ENCODE assay signal across 11 cellular contexts in the genomic region with DNA sequence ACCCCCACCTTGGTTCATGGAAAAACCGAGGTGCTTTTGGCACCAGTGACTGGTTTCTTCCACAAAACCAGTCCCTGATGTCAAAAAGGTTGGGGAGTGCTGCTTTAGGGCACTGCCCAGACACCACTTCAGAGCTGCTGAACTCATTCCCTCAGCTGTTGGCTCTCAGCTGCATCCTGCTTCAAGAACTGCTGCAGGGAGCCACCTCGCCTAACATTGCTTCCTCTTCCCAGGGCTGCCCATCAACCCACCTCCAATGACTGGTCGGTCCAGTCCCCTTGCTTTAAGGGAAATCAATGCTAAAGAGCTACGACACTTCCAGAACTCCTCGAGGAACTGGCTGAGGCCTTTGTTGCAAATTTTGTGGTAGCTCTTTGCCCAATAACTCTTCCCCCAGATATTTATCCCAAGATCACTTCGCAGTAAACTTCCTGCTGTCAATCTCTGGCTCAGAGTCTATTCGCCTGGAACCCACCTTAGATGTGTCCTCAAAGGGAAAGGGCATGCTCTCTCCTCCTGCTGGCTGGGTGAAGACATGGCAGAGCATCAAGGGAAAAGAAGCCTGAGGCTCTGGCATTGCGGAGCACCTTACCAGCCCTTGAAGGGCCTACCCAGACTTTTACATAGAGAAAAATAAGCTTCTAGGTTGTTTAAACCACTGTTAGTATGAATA. TPM values are rescaled to one million over a fixed set of nuclear protein-coding genes. Genes with fewer than 3 reads are reported as not detected.
DNase-seq lines count a peak whose midpoint lies in the region; ATAC-seq, FAIRE-seq and TF ChIP-seq lines count a peak whose summit lies in the region.
"Had no signal": no experiment of that assay in that cellular context is flagged by ENCODE, and none has a peak within 500 bp of the region (broad histone marks: within the 10 kb centered on the region; RNA-seq: fewer than 3 reads in every experiment).

No MANE protein-coding gene starts in this region.

- no peaks in the 10 kb centered on the region for H3K4me1 ChIP-seq in endothelial cell of umbilical vein (ENCODE audit: control insufficient read depth, extremely low read depth, insufficient read depth, low read length)
- H3K4me1 ChIP-seq in tibial nerve = peaks cover 0 to 8% (median 0%) of the 10 kb centered on the region in 4 donors

- no peak overlapping the region for H2AFZ ChIP-seq in endothelial cell of umbilical vein (ENCODE audit: low read depth, low read length)

- WGBS in tibial nerve, 2 donors = 77 to 83% methylated on average over 8 of the region's 8 CpGs

- no peak for TF ChIP-seq EP300 in tibial nerve (IDR thresholded peaks at IDR 0.05)

- H3K27ac ChIP-seq in endothelial cell of umbilical vein (ENCODE audit: insufficient read depth, low read depth, low read length) = no peak overlapping the region
- no peak overlapping the region for H3K27ac ChIP-seq in tibial nerve

- dilution Hi-C loops in endothelial cell of umbilical vein (cut with MboI; ENCODE audit: extremely low pct_ligation_motif_present, low sequenced_read_pairs) = no loop called here

- H4K20me1 ChIP-seq in endothelial cell of umbilical vein (replicated peaks; ENCODE audit: control insufficient read depth, extremely low read depth, insufficient read depth, low read length) = no peaks in the 10 kb centered on the region

- no peak for ATAC-seq in HG03571 (IDR thresholded peaks at IDR 0.05; ENCODE audit: unreplicated experiment)
- ATAC-seq: activated CD4-positive, CD25-positive, alpha-beta regulatory T cell treated with anti-CD3 and anti-CD28 coated beads, Interleukin-2, amount 50 U/mL, for 24 hours had no signal

- intact Hi-C loops in endothelial cell of umbilical vein (cut with micrococcal nuclease) = no loop called here

- DNase-seq in 8988T (peak; percentile 10), Daoy (ENCODE audit: low read depth) (peak; percentile 12), NCI-H82 treated with DMSO at 0.1 percent for 48 hours (lab: John Stamatoyannopoulos, UW; ENCODE audit: unreplicated experiment) (peak; percentile 12), endothelial cell of umbilical vein (ENCODE audit: low read depth, low spot score) (no peak), T-helper 1 cell (no peak), tibial nerve (ENCODE audit: low spot score in 2 of 2) (no peak), NCI-H2196 treated with DMSO at 0.1 percent for 48 hours (lab: John Stamatoyannopoulos, UW; ENCODE audit: unreplicated experiment) (no peak)
- DNase-seq: aorta, NCI-H446 had no signal

- H3K4me2 ChIP-seq in endothelial cell of umbilical vein (ENCODE audit: insufficient read depth, low read length) = no peak overlapping the region

- TF ChIP-seq POLR2A in endothelial cell of umbilical vein (IDR thresholded peaks at IDR 0.05; ENCODE audit: low read depth, low read length) = no peak
- no peak for TF ChIP-seq POLR2A in tibial nerve (IDR thresholded peaks at IDR 0.05)

- TF ChIP-seq CTCF in endothelial cell of umbilical vein (IDR thresholded peaks at IDR 0.05; ENCODE audit: extremely low read depth in 1 of 2, insufficient read depth in 1 of 2, low read depth in 1 of 2, low read length in 2 of 2) = peak; percentile 15 to 31
- no peak for TF ChIP-seq CTCF in tibial nerve (IDR thresholded peaks at IDR 0.05)

- no peak overlapping the region for H3K9ac ChIP-seq in endothelial cell of umbilical vein (replicated peaks; ENCODE audit: extremely low read depth, insufficient read depth, low read length)

- FAIRE-seq in endothelial cell of umbilical vein (lab: Jason Lieb, UNC) = no peak

- H3K36me3 ChIP-seq in endothelial cell of umbilical vein (ENCODE audit: control insufficient read depth in 2 of 2, extremely low read depth in 1 of 2, insufficient read depth in 2 of 2, low read length in 2 of 2) = no peaks in the 10 kb centered on the region
- no peaks in the 10 kb centered on the region for H3K36me3 ChIP-seq in tibial nerve

- CTCF ChIA-PET in endothelial cell of umbilical vein (lab: Charles Lee) = interaction anchor here (1.3 to 3.0 kb wide), 5 partner anchors 10 to 285 kb away, joined by 7 to 14 read pairs (median 9); no protein-coding TSS in a partner anchor

- POLR2A ChIA-PET in endothelial cell of umbilical vein (lab: Charles Lee) = no interaction called here

- H3K9me1 ChIP-seq in endothelial cell of umbilical vein (replicated peaks; ENCODE audit: control insufficient read depth, extremely low read depth, insufficient read depth, low read length) = no peaks in the 10 kb centered on the region

- no peaks in the 10 kb centered on the region for H3K9me3 ChIP-seq in endothelial cell of umbilical vein (replicated peaks; ENCODE audit: control insufficient read depth, insufficient read depth, low read length)
- no peaks in the 10 kb centered on the region for H3K9me3 ChIP-seq in tibial nerve

- H3K79me2 ChIP-seq in endothelial cell of umbilical vein (ENCODE audit: control insufficient read depth, insufficient read depth, low read length) = no peaks in the 10 kb centered on the region

- H3K27me3 ChIP-seq in endothelial cell of umbilical vein (ENCODE audit: control insufficient read depth in 2 of 2, insufficient read depth in 2 of 2, low read length in 2 of 2) (peaks cover 3 to 9% of the 10 kb centered on the region in 2 experiments), tibial nerve (no peaks in the 10 kb centered on the region)

- BruUV-seq in endothelial cell of umbilical vein (replicated peaks; lab: Mats Ljungman, UMichigan) = no TSS peak

- H3K4me3 ChIP-seq in endothelial cell of umbilical vein (replicated peaks in 1 of 3; ENCODE audit: insufficient read depth in 1 of 3, low read depth in 1 of 3, low read length in 3 of 3) = no peak overlapping the region
- H3K4me3 ChIP-seq in tibial nerve = no peak overlapping the region

TF ChIP-seq in endothelial cell of umbilical vein, 7 proteins besides CTCF, POLR2A, EP300 and RAD21:
- TF ChIP-seq JUN (IDR thresholded peaks at IDR 0.05; ENCODE audit: borderline replicate concordance, insufficient read depth, insufficient read length, low read depth) (no peak), GATA2 (IDR thresholded peaks at IDR 0.05; ENCODE audit: insufficient read depth, insufficient read length, low read depth, low read length) (no peak), EZH2 (IDR thresholded peaks at IDR 0.05; ENCODE audit: borderline replicate concordance, low read depth, low read length, severe bottlenecking) (no peak), FOS (IDR thresholded peaks at IDR 0.05; ENCODE audit: borderline replicate concordance, insufficient read depth, low read length) (no peak), MYC (IDR thresholded peaks at IDR 0.05; ENCODE audit: low read depth, low read length) (no peak), POLR2AphosphoS5 (IDR thresholded peaks at IDR 0.05; ENCODE audit: insufficient read depth, low read depth, low read length) (no peak)
- TF ChIP-seq, protein P1, sequence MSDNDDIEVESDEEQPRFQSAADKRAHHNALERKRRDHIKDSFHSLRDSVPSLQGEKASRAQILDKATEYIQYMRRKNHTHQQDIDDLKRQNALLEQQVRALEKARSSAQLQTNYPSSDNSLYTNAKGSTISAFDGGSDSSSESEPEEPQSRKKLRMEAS (IDR thresholded peaks at IDR 0.05; ENCODE audit: insufficient read depth, insufficient read length) = no peak

RNA-seq across cellular contexts. Expression of a gene that starts 29.0 kb away (rescaled TPM):
- total RNA-seq in Daoy (2014; rRNA removed; shearing (Covaris generic)) = 55.1 and 62.1 TPM in 2 replicates
- total RNA-seq in endothelial cell of umbilical vein (26.7 and 29.1 TPM in 2 replicates), tibial nerve (10 to 100 TPM; 12.7 to 34.8 (median 24.5) TPM)
- polyA plus RNA-seq in endothelial cell of umbilical vein = 22.7 and 23.1 TPM in 2 replicates
- 16.6 and 24.4 TPM in 2 replicates for polyA plus RNA-seq in endothelial cell of umbilical vein (2011; cell fraction: cytosol; rRNA removed)
- 36.8 and 37.9 TPM in 2 replicates for polyA plus RNA-seq in endothelial cell of umbilical vein (2011; cell fraction: nucleus; rRNA removed)
- polyA plus RNA-seq in endothelial cell of umbilical vein (2012) = 24.0 and 26.5 TPM in 2 replicates
- polyA minus RNA-seq in endothelial cell of umbilical vein = 14.5 and 16.4 TPM in 2 replicates
- 9.8 TPM for polyA minus RNA-seq in endothelial cell of umbilical vein (2011; cell fraction: cytosol; rRNA and poly(A)+ RNA removed)
- polyA minus RNA-seq in endothelial cell of umbilical vein (2011; cell fraction: nucleus; rRNA and poly(A)+ RNA removed) = 25.7 and 39.7 TPM in 2 replicates

RNA-seq across cellular contexts. Expression of a gene that starts 29.6 kb away (rescaled TPM):
- total RNA-seq in Daoy (2014; rRNA removed; shearing (Covaris generic)) = 6.5 and 7.8 TPM in 2 replicates
- total RNA-seq in endothelial cell of umbilical vein (2.9 and 3.1 TPM in 2 replicates), tibial nerve (10 to 100 TPM; 10.5 to 12.9 (median 11.1) TPM)
- polyA plus RNA-seq in endothelial cell of umbilical vein = 0.41 and 0.52 TPM in 2 replicates
- 0.59 and 0.69 TPM in 2 replicates for polyA plus RNA-seq in endothelial cell of umbilical vein (2011; cell fraction: cytosol; rRNA removed)
- 0.97 and 1.2 TPM in 2 replicates for polyA plus RNA-seq in endothelial cell of umbilical vein (2011; cell fraction: nucleus; rRNA removed)
- polyA plus RNA-seq in endothelial cell of umbilical vein (2012) = 0.72 and 0.82 TPM in 2 replicates
- 2.9 and 3.5 TPM in 2 replicates for polyA minus RNA-seq in endothelial cell of umbilical vein
- 2.7 TPM for polyA minus RNA-seq in endothelial cell of umbilical vein (2011; cell fraction: cytosol; rRNA and poly(A)+ RNA removed)
- polyA minus RNA-seq in endothelial cell of umbilical vein (2011; cell fraction: nucleus; rRNA and poly(A)+ RNA removed) = 3.0 and 4.4 TPM in 2 replicates

RNA-seq across cellular contexts. Expression of a gene that starts 46.0 kb away (rescaled TPM):
- total RNA-seq in Daoy (2014; rRNA removed; shearing (Covaris generic)) = 50.7 and 73.2 TPM in 2 replicates
- total RNA-seq in endothelial cell of umbilical vein = 74.5 and 78.6 TPM in 2 replicates
- polyA plus RNA-seq in endothelial cell of umbilical vein = 16.1 and 21.5 TPM in 2 replicates
- polyA plus RNA-seq in endothelial cell of umbilical vein (2011; cell fraction: cytosol; rRNA removed) = 19.8 and 20.6 TPM in 2 replicates
- 20.5 and 20.7 TPM in 2 replicates for polyA plus RNA-seq in endothelial cell of umbilical vein (2011; cell fraction: nucleus; rRNA removed)
- polyA plus RNA-seq in endothelial cell of umbilical vein (2012) = 34.1 and 55.5 TPM in 2 replicates
- 34.3 and 40.4 TPM in 2 replicates for polyA minus RNA-seq in endothelial cell of umbilical vein
- 9.3 TPM for polyA minus RNA-seq in endothelial cell of umbilical vein (2011; cell fraction: cytosol; rRNA and poly(A)+ RNA removed)
- polyA minus RNA-seq in endothelial cell of umbilical vein (2011; cell fraction: nucleus; rRNA and poly(A)+ RNA removed) = 62.3 and 75.3 TPM in 2 replicates
- 10 to 100 TPM; 12.6 to 20.3 (median 13.0) TPM for total RNA-seq in tibial nerve

Comparison
In these comparisons a context has a peak if more than half of its experiments do, and no peak if none do; other contexts are left out.
1. DNase-seq: peak in 8988T (single experiment), Daoy (single experiment) and NCI-H82 treated with DMSO at 0.1 percent for 48 hours (single experiment); none in endothelial cell of umbilical vein (single experiment), T-helper 1 cell (0 of 5), tibial nerve (0 of 2) and NCI-H2196 treated with DMSO at 0.1 percent for 48 hours (single experiment).
2. CTCF ChIP-seq: peak in endothelial cell of umbilical vein (2 of 2); none in tibial nerve (0 of 5).